ENCODE assay signal across 17 cellular contexts in the genomic region with DNA sequence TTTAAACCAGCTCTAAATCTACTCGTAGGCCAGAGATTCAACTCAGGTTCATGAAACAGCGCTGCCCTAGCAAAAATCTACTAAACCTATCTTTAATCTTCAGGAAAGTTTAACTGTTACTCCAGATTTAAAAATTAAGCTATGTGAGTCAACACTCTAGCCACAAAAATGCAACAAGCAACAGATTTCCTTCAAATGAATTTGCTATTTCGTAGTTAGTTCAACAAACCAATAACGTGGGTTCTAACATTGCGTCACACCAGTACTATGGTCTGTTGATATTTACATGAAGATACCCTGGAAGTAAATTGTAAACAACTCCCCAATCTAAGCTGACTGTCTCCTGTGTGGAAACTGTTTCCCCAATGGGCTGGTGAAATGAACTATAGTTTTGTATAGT.
A peak's percentile ranks its signal among the peaks of the same experiment; 100 is the strongest.
DNase-seq lines count a peak whose midpoint lies in the region; ATAC-seq, FAIRE-seq and TF ChIP-seq lines count a peak whose summit lies in the region.
"Had no signal": no experiment of that assay in that cellular context is flagged by ENCODE, and none has a peak within 500 bp of the region (broad histone marks: within the 10 kb centered on the region; RNA-seq: fewer than 3 reads in every experiment).

No MANE protein-coding gene starts in this region.

- no peak for TF ChIP-seq POLR2A in GM12892 (IDR thresholded peaks at IDR 0.05; ENCODE audit: low read depth, low read length)
- TF ChIP-seq POLR2A in sigmoid colon (IDR thresholded peaks at IDR 0.05): no peak

- DNase-seq in GM04504 (ENCODE audit: low read depth) (peak; percentile 35), RWPE2 (ENCODE audit: low spot score) (no peak), fibroblast of gingiva (ENCODE audit: low read depth) (peak; percentile 91), retinal pigment epithelial cell (ENCODE audit: low read depth) (peak; percentile 85), GM12892 (ENCODE audit: insufficient read length) (no peak), sigmoid colon (no peak)
- DNase-seq: activated CD4-positive, alpha-beta T cell treated with anti-CD3 and anti-CD28 coated beads, Interleukin-2, amount 50 U/mL, for 4 hours; anterior cingulate cortex; left lung; NCI-H1417 treated with DMSO at 0.1 percent for 48 hours; NCI-H524 treated with DMSO at 0.1 percent for 48 hours; RPMI8226; T-helper 9 cell had no signal

- 76 to 79% methylated on average over 5 of the region's 5 CpGs for WGBS in sigmoid colon, 2 donors

- no peaks in the 10 kb centered on the region for H3K9me3 ChIP-seq in RWPE2 (ENCODE audit: severe bottlenecking)
- no peaks in the 10 kb centered on the region for H3K9me3 ChIP-seq in sigmoid colon
- H3K9me3 ChIP-seq: suprapubic skin had no signal

- H3K36me3 ChIP-seq in RWPE2 (ENCODE audit: low read depth) (no peaks in the 10 kb centered on the region), sigmoid colon (no peaks in the 10 kb centered on the region)
- H3K36me3 ChIP-seq: left lung, suprapubic skin had no signal

- H3K27ac ChIP-seq in RWPE2 (ENCODE audit: poor library complexity, severe bottlenecking) (peak overlapping the region; percentile 86), sigmoid colon (no peak overlapping the region)
- H3K27ac ChIP-seq: left lung, suprapubic skin had no signal

- intact Hi-C loops in sigmoid colon (cut with DNase I): no loop called here

- TF ChIP-seq CTCF in RWPE2 (IDR thresholded peaks at IDR 0.05; ENCODE audit: poor library complexity, severe bottlenecking) (no peak), retinal pigment epithelial cell (conservative IDR thresholded peaks at IDR 0.05; ENCODE audit: low read depth, low read length) (no peak), sigmoid colon (IDR thresholded peaks at IDR 0.05) (no peak)

- ATAC-seq in RWPE2 (ENCODE audit: low read depth): no peak
- no peak for ATAC-seq in GM18861 (IDR thresholded peaks at IDR 0.05; ENCODE audit: unreplicated experiment)
- ATAC-seq: left lung; natural killer cell treated with Interleukin-12 subunit alpha and Interleukin-12 subunit beta and Interleukin-15 and Interleukin-18, amount 100 ng/mL, for 72 hours had no signal

- peaks cover 52% of the 10 kb centered on the region for H3K4me1 ChIP-seq in RWPE2 (ENCODE audit: insufficient read depth, poor library complexity, severe bottlenecking)
- peaks cover 0 to 40% (median 21%) of the 10 kb centered on the region in 4 donors for H3K4me1 ChIP-seq in sigmoid colon
- H3K4me1 ChIP-seq: left lung had no signal

- FAIRE-seq in GM12892 (lab: Jason Lieb, UNC): no peak
- FAIRE-seq: D721Med had no signal

- H3K4me3 ChIP-seq in RWPE2 (ENCODE audit: severe bottlenecking): no peak overlapping the region
- no peak overlapping the region for H3K4me3 ChIP-seq in retinal pigment epithelial cell (ENCODE audit: low read length)
- H3K4me3 ChIP-seq in sigmoid colon: no peak overlapping the region
- H3K4me3 ChIP-seq: left lung, suprapubic skin had no signal

- no peaks in the 10 kb centered on the region for H3K27me3 ChIP-seq in RWPE2 (ENCODE audit: insufficient read depth, poor library complexity, severe bottlenecking)
- H3K27me3 ChIP-seq in sigmoid colon: no peaks in the 10 kb centered on the region
- H3K27me3 ChIP-seq: left lung, suprapubic skin had no signal

- no peak for TF ChIP-seq EP300 in sigmoid colon (IDR thresholded peaks at IDR 0.05)

Comparison
In these comparisons a context has a peak if more than half of its experiments do, and no peak if none do; other contexts are left out.
1. DNase-seq: peak in GM04504 (single experiment), fibroblast of gingiva (single experiment) and retinal pigment epithelial cell (single experiment); none in RWPE2 (single experiment), GM12892 (single experiment) and sigmoid colon (single experiment).